ENCODE assay signal across 21 cellular contexts in genomic region chr12:71456990-71457389, GRCh38. TPM values are rescaled to one million over a fixed set of nuclear protein-coding genes. Genes with fewer than 3 reads are reported as not detected.
"Had no signal": no experiment of that assay in that cellular context is flagged by ENCODE, and none has a peak within 500 bp of the region (broad histone marks: within the 10 kb centered on the region; RNA-seq: fewer than 3 reads in every experiment).

No MANE protein-coding gene starts in this region.

- H3K9me2 ChIP-seq: SK-N-SH had no signal

- ATAC-seq: activated CD4-positive, alpha-beta T cell treated with anti-CD3 and anti-CD28 coated beads for 36 hours; activated CD8-positive, alpha-beta memory T cell treated with anti-CD3 and anti-CD28 coated beads, Interleukin-2, amount 10 ng/mL, durations not matched to agents 7 days and 5 days; activated T-helper 17 cell treated with anti-CD3 and anti-CD28 coated beads, Interleukin-2, amount 50 U/mL, for 72 hours; body of pancreas; lower lobe of right lung; T-cell; WTC11 had no signal

- H3K27me3 ChIP-seq: body of pancreas, colonic mucosa, right atrium auricular region, transverse colon had no signal

- H3K9ac ChIP-seq: SK-N-SH had no signal

- H3K4me1 ChIP-seq: body of pancreas, colonic mucosa, lower lobe of right lung, right atrium auricular region had no signal

- H3K36me3 ChIP-seq: colonic mucosa, lower lobe of right lung, right atrium auricular region, transverse colon had no signal

- H3K4me3 ChIP-seq: body of pancreas, colonic mucosa, lower lobe of right lung, right atrium auricular region, transverse colon had no signal

- DNase-seq: activated CD4-positive, alpha-beta memory T cell treated with anti-CD3 and anti-CD28 coated beads, Interleukin-2, amount 10 ng/mL, durations not matched to agents 7 days and 5 days; activated CD4-positive, alpha-beta T cell treated with anti-CD3 and anti-CD28 coated beads for 36 hours; activated CD8-positive, alpha-beta memory T cell treated with anti-CD3 and anti-CD28 coated beads, Interleukin-2, amount 10 ng/mL, durations not matched to agents 7 days and 5 days; activated naive CD4-positive, alpha-beta T cell; activated naive CD8-positive, alpha-beta T cell treated with anti-CD3 and anti-CD28 coated beads for 36 hours; body of pancreas; central memory CD4-positive, alpha-beta T cell; colonic mucosa; erythroblast; foreskin melanocyte; glutamatergic neuron; lower lobe of right lung; SK-N-SH; stimulated activated CD4-positive, alpha-beta T cell treated with anti-CD3 and anti-CD28 coated beads, Interleukin-2, amount 100 ng/mL, for 24 hours; stimulated activated naive CD4-positive, alpha-beta T cell treated with Interleukin-2 at 50 U/mL for 16 hours; T-cell; transverse colon had no signal

- H3K4me2 ChIP-seq: SK-N-SH had no signal

- H3K9me3 ChIP-seq: body of pancreas, colonic mucosa, lower lobe of right lung, right atrium auricular region, SK-N-SH, transverse colon had no signal

- H3K27ac ChIP-seq: body of pancreas, colonic mucosa, lower lobe of right lung, right atrium auricular region, transverse colon had no signal

RNA-seq across cellular contexts. Expression of gene LGR5, which starts 17.4 kb away (rescaled TPM):
- total RNA-seq: activated CD4-positive, alpha-beta memory T cell treated with anti-CD3 and anti-CD28 coated beads, Interleukin-2, amount 10 ng/mL, durations not matched to agents 7 days and 5 days; activated CD4-positive, alpha-beta T cell treated with anti-CD3 and anti-CD28 coated beads for 36 hours; activated CD8-positive, alpha-beta memory T cell treated with anti-CD3 and anti-CD28 coated beads, Interleukin-2, amount 10 ng/mL, durations not matched to agents 7 days and 5 days; activated naive CD8-positive, alpha-beta T cell treated with anti-CD3 and anti-CD28 coated beads for 36 hours; activated T-helper 17 cell treated with anti-CD3 and anti-CD28 coated beads, Interleukin-2, amount 50 U/mL, for 72 hours; mononuclear cell had no signal
